9 cellular contexts compared by ENCODE assay signal in the genomic region with DNA sequence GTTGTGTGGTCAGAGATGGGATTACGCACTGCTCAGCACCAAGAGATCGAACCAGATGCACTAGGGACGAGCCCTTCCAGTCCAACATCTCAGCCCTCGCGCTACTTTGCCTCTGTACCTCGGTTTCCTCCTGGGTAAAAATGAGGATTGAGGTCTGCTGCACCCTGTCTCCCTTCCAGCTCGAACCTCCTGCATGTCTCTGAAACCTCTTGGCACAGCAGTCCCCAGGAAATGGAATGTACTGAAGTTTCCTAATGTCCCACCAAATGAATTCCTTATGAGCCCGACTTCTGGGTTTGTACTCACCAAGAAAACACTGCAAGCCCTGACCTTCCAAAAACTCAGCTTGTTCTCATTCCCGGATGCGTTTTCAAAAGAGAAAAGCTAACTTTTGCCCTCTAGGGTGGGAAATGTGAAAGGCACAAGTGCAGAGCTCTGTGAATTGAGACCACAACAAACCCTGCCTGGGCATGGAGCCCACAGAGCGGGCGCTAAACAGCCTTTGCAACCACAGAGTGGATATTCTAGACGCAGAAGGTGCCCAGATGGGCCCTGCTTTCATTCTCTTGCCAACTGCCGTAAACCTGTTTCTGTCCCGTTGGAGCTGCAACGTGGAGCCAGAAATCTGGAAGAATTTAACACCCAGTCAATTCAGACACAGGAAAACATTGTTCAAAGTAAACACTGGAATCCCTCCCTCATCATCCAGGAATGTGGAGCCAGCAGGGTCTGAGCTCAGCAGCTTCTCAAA. TPM values are rescaled to one million over a fixed set of nuclear protein-coding genes. Genes with fewer than 3 reads are reported as not detected.
DNase-seq lines count a peak whose midpoint lies in the region; TF ChIP-seq lines count a peak whose summit lies in the region.
"Had no signal": no experiment of that assay in that cellular context is flagged by ENCODE, and none has a peak within 500 bp of the region (broad histone marks: within the 10 kb centered on the region; RNA-seq: fewer than 3 reads in every experiment).

No MANE protein-coding gene starts in this region.

- DNase-seq in RWPE1 (ENCODE audit: low spot score): no peak
- peak; percentile 92 for DNase-seq in fibroblast of the conjunctiva (ENCODE audit: low read depth)
- peak; percentile 92 for DNase-seq in osteocyte (ENCODE audit: extremely low spot score, unreplicated experiment)
- no peak for DNase-seq in activated CD4-positive, alpha-beta memory T cell treated with anti-CD3 and anti-CD28 coated beads for 36 hours
- no peak for DNase-seq in iPS-NIHi7 (ENCODE audit: extremely low spot score)
- no peak for DNase-seq in 8988T
- DNase-seq in NAMALWA (ENCODE audit: low spot score): no peak
- DNase-seq: activated B cell treated with CpG ODN at 0.5 μM for 24 hours had no signal

- no peaks in the 10 kb centered on the region for H4K20me1 ChIP-seq in BLaER1

- H3K9ac ChIP-seq in BLaER1: no peak overlapping the region

- peaks cover 15% of the 10 kb centered on the region for H3K4me1 ChIP-seq in BLaER1

- H3K4me3 Mint-ChIP-seq in osteocyte (ENCODE audit: unreplicated experiment): peak overlapping the region; percentile 51
- no peak overlapping the region for H3K4me3 Mint-ChIP-seq in activated CD4-positive, alpha-beta memory T cell treated with anti-CD3 and anti-CD28 coated beads for 36 hours
- H3K4me3 Mint-ChIP-seq: activated B cell treated with CpG ODN at 0.5 μM for 24 hours had no signal

- TF ChIP-seq CTCF in RWPE1 (conservative IDR thresholded peaks at IDR 0.05; ENCODE audit: low read depth) (no peak), osteocyte (IDR thresholded peaks at IDR 0.05) (peak; percentile 60)

- CTCF ChIA-PET in RWPE1 (lab: Yijun Ruan, JAX): no interaction called here
- CTCF ChIA-PET in activated CD4-positive, alpha-beta memory T cell treated with anti-CD3 and anti-CD28 coated beads for 36 hours (lab: Charles Lee): no interaction called here

- no peaks in the 10 kb centered on the region for H3K27me3 ChIP-seq in BLaER1

- H3K4me3 ChIP-seq in BLaER1: no peak overlapping the region

- peaks cover 9% of the 10 kb centered on the region for H3K36me3 Mint-ChIP-seq in osteocyte (ENCODE audit: unreplicated experiment)
- peaks cover 39% of the 10 kb centered on the region for H3K36me3 Mint-ChIP-seq in activated CD4-positive, alpha-beta memory T cell treated with anti-CD3 and anti-CD28 coated beads for 36 hours

- H3K27ac Mint-ChIP-seq in osteocyte (ENCODE audit: unreplicated experiment): peak overlapping the region; percentile 94
- no peak overlapping the region for H3K27ac Mint-ChIP-seq in activated CD4-positive, alpha-beta memory T cell treated with anti-CD3 and anti-CD28 coated beads for 36 hours
- H3K27ac Mint-ChIP-seq: activated B cell treated with CpG ODN at 0.5 μM for 24 hours had no signal

- 0 out of 2 replicates have a peak overlapping the region, but pooled peaks have one; percentile 21 for H3K27ac ChIP-seq in BLaER1
- peak overlapping the region; percentile 33 for H3K27ac ChIP-seq in RWPE1

- intact Hi-C loops in activated CD4-positive, alpha-beta memory T cell treated with anti-CD3 and anti-CD28 coated beads for 36 hours (cut with micrococcal nuclease): no loop called here

- H3K4me1 Mint-ChIP-seq in osteocyte (ENCODE audit: unreplicated experiment): peaks cover 54% of the 10 kb centered on the region
- H3K4me1 Mint-ChIP-seq in activated CD4-positive, alpha-beta memory T cell treated with anti-CD3 and anti-CD28 coated beads for 36 hours (ENCODE audit: low read depth): no peaks in the 10 kb centered on the region
- H3K4me1 Mint-ChIP-seq: activated B cell treated with CpG ODN at 0.5 μM for 24 hours had no signal

- POLR2A ChIA-PET in RWPE1 (lab: Yijun Ruan, JAX; ENCODE audit: low non-redundant PET): no interaction called here
- POLR2A ChIA-PET in activated CD4-positive, alpha-beta memory T cell treated with anti-CD3 and anti-CD28 coated beads for 36 hours (lab: Charles Lee): no interaction called here

- 0 out of 2 replicates have a peak, but pooled peaks cover 10% of the 10 kb centered on the region for H3K9me3 ChIP-seq in BLaER1

- peaks cover 4% of the 10 kb centered on the region for H3K9me3 Mint-ChIP-seq in osteocyte (ENCODE audit: unreplicated experiment)
- H3K9me3 Mint-ChIP-seq in activated CD4-positive, alpha-beta memory T cell treated with anti-CD3 and anti-CD28 coated beads for 36 hours: peaks cover 16% of the 10 kb centered on the region

- H3K4me2 ChIP-seq in BLaER1: peak overlapping the region; percentile 49

- no peaks in the 10 kb centered on the region for H3K27me3 Mint-ChIP-seq in osteocyte (ENCODE audit: unreplicated experiment)
- no peaks in the 10 kb centered on the region for H3K27me3 Mint-ChIP-seq in activated CD4-positive, alpha-beta memory T cell treated with anti-CD3 and anti-CD28 coated beads for 36 hours
- H3K27me3 Mint-ChIP-seq: activated B cell treated with CpG ODN at 0.5 μM for 24 hours had no signal

- no peaks in the 10 kb centered on the region for H3K36me3 ChIP-seq in BLaER1

RNA-seq across cellular contexts. Expression of a gene that starts 10.3 kb away (rescaled TPM):
- total RNA-seq in osteocyte: 9.6 and 10.1 TPM in 2 replicates
- 1 to 10 TPM; 5.7 to 6.8 TPM for total RNA-seq in activated CD4-positive, alpha-beta memory T cell treated with anti-CD3 and anti-CD28 coated beads for 36 hours

Comparison
In these comparisons a context has a peak if more than half of its experiments do, and no peak if none do; other contexts are left out.
1. DNase-seq: peak in fibroblast of the conjunctiva (single experiment) and osteocyte (single experiment); none in RWPE1 (single experiment), activated CD4-positive, alpha-beta memory T cell treated with anti-CD3 and anti-CD28 coated beads for 36 hours (single experiment), iPS-NIHi7 (single experiment), 8988T (single experiment) and NAMALWA (single experiment).